8 cellular contexts compared by ENCODE assay signal in the genomic region with DNA sequence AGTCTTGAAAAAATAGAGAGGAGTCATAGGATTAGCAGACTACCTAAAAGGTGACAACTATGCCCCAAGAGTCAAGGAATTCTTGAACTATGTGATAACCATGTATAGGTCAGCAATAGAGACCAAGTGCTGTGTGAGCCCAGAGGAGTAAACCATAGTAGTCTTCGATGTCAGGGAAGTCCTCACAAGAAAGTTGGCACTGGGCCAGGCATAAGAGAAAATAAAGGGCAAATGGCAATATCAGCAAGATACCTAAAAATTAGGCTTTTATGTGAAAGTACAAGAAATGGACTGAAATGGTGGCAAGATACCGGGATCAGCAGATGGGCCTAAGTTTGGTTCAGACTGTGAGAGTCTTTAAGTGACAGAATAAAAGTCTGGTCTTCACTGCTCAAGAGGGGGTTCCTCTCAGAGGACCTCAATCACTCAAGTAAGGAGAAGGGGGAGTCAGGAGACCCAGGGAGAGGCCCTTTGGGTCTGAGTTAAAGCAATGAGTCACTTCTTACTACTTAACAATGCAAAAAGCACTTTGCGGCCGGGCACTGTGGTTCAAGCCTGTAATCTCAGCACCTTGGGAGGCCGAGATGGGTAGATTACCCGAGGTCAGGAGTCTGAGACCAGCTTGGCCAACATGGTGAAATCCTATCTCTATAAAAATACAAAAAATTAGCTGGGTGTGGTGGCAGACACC.
DNase-seq lines count a peak whose midpoint lies in the region; ATAC-seq and TF ChIP-seq lines count a peak whose summit lies in the region.

No MANE protein-coding gene starts in this region.

- H3K36me3 ChIP-seq in MM.1S (replicated peaks; ENCODE audit: insufficient read depth, low read length) (no peaks in the 10 kb centered on the region), BE2C (no peaks in the 10 kb centered on the region)

- no peak overlapping the region for H3K4me2 ChIP-seq in MM.1S (ENCODE audit: low read depth, low read length)

- no peak overlapping the region for H3K9ac ChIP-seq in MM.1S (ENCODE audit: low read length)

- H3K9me3 ChIP-seq in MM.1S (replicated peaks; ENCODE audit: insufficient read depth, low read length), result no peaks in the 10 kb centered on the region
- no peaks in the 10 kb centered on the region for H3K9me3 ChIP-seq in BE2C

- no peak for TF ChIP-seq CTCF in MM.1S (IDR thresholded peaks at IDR 0.05; ENCODE audit: low read length)
- TF ChIP-seq CTCF in BE2C (IDR thresholded peaks at IDR 0.05; ENCODE audit: low read depth, low read length), result no peak

- peaks cover 17% of the 10 kb centered on the region for H3F3A ChIP-seq in MM.1S (ENCODE audit: insufficient read depth, low read length)

- H3K4me3 ChIP-seq in MM.1S (ENCODE audit: low read length), result no peak overlapping the region
- no peak overlapping the region for H3K4me3 ChIP-seq in BE2C (ENCODE audit: low read depth, low read length)

- H3K27me3 ChIP-seq in MM.1S (replicated peaks; ENCODE audit: insufficient read depth, low read length) (no peaks in the 10 kb centered on the region), BE2C (no peaks in the 10 kb centered on the region)

- H3K79me2 ChIP-seq in MM.1S (ENCODE audit: low read length), result no peaks in the 10 kb centered on the region

- DNase-seq in MM.1S (peak; percentile 20), iris pigment epithelial cell (ENCODE audit: low read depth) (peak; percentile 72), LoVo (ENCODE audit: low spot score) (no peak), BE2C (no peak), head of caudate nucleus (no peak)
- DNase-seq in stimulated activated CD4-positive, alpha-beta T cell treated with anti-CD3 and anti-CD28 coated beads, Interleukin-2, amount 100 ng/mL, for 48 hours, result no peak

- peaks cover 27% of the 10 kb centered on the region for H3K4me1 ChIP-seq in MM.1S (ENCODE audit: low read length)
- no peaks in the 10 kb centered on the region for H3K4me1 ChIP-seq in BE2C

- no peak overlapping the region for H3K27ac ChIP-seq in MM.1S (ENCODE audit: low read length)

- peak; percentile 63 for ATAC-seq in GM18502 (IDR thresholded peaks at IDR 0.05; ENCODE audit: poor library complexity, unreplicated experiment)
- peak; percentile 62 for ATAC-seq in GM21825 (IDR thresholded peaks at IDR 0.05; ENCODE audit: unreplicated experiment)

- no peaks in the 10 kb centered on the region for H3K9me2 ChIP-seq in MM.1S (replicated peaks; ENCODE audit: insufficient read depth, low read length)

- no peak overlapping the region for H2AFZ ChIP-seq in MM.1S (ENCODE audit: low read length)

- intact Hi-C loops in head of caudate nucleus (cut with DNase I), result no loop called here

- no peaks in the 10 kb centered on the region for H4K20me1 ChIP-seq in MM.1S (ENCODE audit: insufficient read depth, low read length)

Comparison
In these comparisons a context has a peak if more than half of its experiments do, and no peak if none do; other contexts are left out.
1. DNase-seq: peak in MM.1S (single experiment) and iris pigment epithelial cell (single experiment); none in LoVo (single experiment), BE2C (single experiment), stimulated activated CD4-positive, alpha-beta T cell treated with anti-CD3 and anti-CD28 coated beads, Interleukin-2, amount 100 ng/mL, for 48 hours (0 of 2) and head of caudate nucleus (0 of 42).